ENCODE assay signal across 3 cellular contexts in genomic region chr4:143904431-143904830, GRCh38. TPM values are rescaled to one million over a fixed set of nuclear protein-coding genes. Genes with fewer than 3 reads are reported as not detected.
"Had no signal": no experiment of that assay in that cellular context is flagged by ENCODE, and none has a peak within 500 bp of the region (broad histone marks: within the 10 kb centered on the region; RNA-seq: fewer than 3 reads in every experiment).

No MANE protein-coding gene starts in this region.

RNA-seq across cellular contexts. Expression of gene GYPE, which starts 0.9 kb away (rescaled TPM):
- total RNA-seq: activated CD4-positive, alpha-beta T cell treated with anti-CD3 and anti-CD28 coated beads, Interleukin-2, amount 10 ng/mL, durations not matched to agents 7 days and 5 days; ascending aorta; WTC11 had no signal
